ENCODE assay signal across 1 cellular context in genomic region chr4:185637162-185637875, GRCh38.
TF ChIP-seq lines count a peak whose summit lies in the region.

No MANE protein-coding gene starts in this region.

TF ChIP-seq in H1, 55 proteins besides CTCF, POLR2A, EP300 and RAD21:
- TF ChIP-seq POLR2AphosphoS5 (IDR thresholded peaks at IDR 0.05; ENCODE audit: low read depth, low read length) (no peak), JUN (IDR thresholded peaks at IDR 0.05; ENCODE audit: low read depth, low read length) (no peak), YY1 (IDR thresholded peaks at IDR 0.05; ENCODE audit: low read depth, low read length) (no peak), SP1 (IDR thresholded peaks at IDR 0.05; ENCODE audit: low read depth, low read length) (no peak), RXRA (IDR thresholded peaks at IDR 0.05; ENCODE audit: insufficient read depth, low read depth, low read length) (no peak), RBBP5 (IDR thresholded peaks at IDR 0.05; ENCODE audit: borderline replicate concordance, low read depth, low read length) (no peak), MAFK (IDR thresholded peaks at IDR 0.05; ENCODE audit: low read depth, low read length) (no peak), BRCA1 (IDR thresholded peaks at IDR 0.05; ENCODE audit: low read depth, low read length) (no peak), GABPA (IDR thresholded peaks at IDR 0.05; ENCODE audit: borderline replicate concordance, insufficient read depth, low read length) (no peak), CEBPB (IDR thresholded peaks at IDR 0.05; ENCODE audit: low read depth, low read length) (no peak), TAF1 (IDR thresholded peaks at IDR 0.05; ENCODE audit: low read depth, low read length) (no peak), POU5F1 (IDR thresholded peaks at IDR 0.05; ENCODE audit: low read depth, low read length) (no peak), MAX (IDR thresholded peaks at IDR 0.05) (no peak), TBP (IDR thresholded peaks at IDR 0.05; ENCODE audit: low read depth, low read length) (no peak), ATF3 (IDR thresholded peaks at IDR 0.05; ENCODE audit: insufficient read depth, low read depth, low read length) (no peak)
